25 cellular contexts compared by ENCODE assay signal in the genomic region with DNA sequence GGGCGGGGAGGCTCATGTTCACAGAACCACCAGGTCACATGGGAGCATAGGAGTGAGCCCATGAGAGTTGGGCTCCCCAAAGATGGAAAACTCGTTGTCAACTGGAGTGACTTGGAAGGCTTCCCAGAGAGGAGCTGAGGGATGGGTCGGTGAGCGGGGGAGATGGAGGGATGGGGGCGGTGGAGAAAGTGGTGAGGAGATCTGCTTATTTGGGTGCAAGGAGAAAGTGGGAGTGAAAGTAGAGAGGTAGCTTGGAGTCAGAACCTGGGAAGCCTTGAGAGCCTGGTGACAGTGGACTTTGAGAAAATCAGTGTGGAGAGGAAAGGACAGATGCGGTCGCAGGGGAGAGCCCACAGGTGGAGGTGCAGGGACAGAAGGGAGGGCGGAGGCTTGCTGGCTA.
"Had no signal": no experiment of that assay in that cellular context is flagged by ENCODE, and none has a peak within 500 bp of the region (broad histone marks: within the 10 kb centered on the region; RNA-seq: fewer than 3 reads in every experiment).

No MANE protein-coding gene starts in this region.

- H3K9me3 ChIP-seq: SJSA1 had no signal

- H3K4me2 ChIP-seq: KMS-11 had no signal

- H3K36me3 ChIP-seq: SJSA1 had no signal

- H3K27ac Mint-ChIP-seq: IgD-negative memory B cell had no signal

- H3K27me3 Mint-ChIP-seq: IgD-negative memory B cell had no signal

- ATAC-seq: K562 had no signal

- H3K27ac ChIP-seq: HL-60, KMS-11, SJSA1, SK-N-MC had no signal

- DNase-seq: Kasumi-1, MM.1S, NCI-H1092 treated with DMSO at 0.1 percent for 48 hours, NCI-H1436, NCI-H187, NCI-H2029, NCI-H2081 treated with DMSO at 0.1 percent for 48 hours, NCI-H2171, NCI-H226, NCI-H446, NCI-H510A, NCI-H524 treated with DMSO at 0.1 percent for 48 hours, NCI-H69, NCI-H774, Right ventricle myocardium superior, RPMI8226, SIG-M5 had no signal

- H3K4me1 Mint-ChIP-seq: IgD-negative memory B cell had no signal

- H3K4me3 ChIP-seq: K562, SJSA1, SK-N-MC had no signal

- H3K27me3 ChIP-seq: SJSA1 had no signal

- H3K9ac ChIP-seq: KMS-11 had no signal

- FAIRE-seq: HTR-8/SVneo, K562, RCC 7860 had no signal
